1 cellular context compared by ENCODE assay signal in genomic region chr17:64410750-64411490, GRCh38.
TF ChIP-seq lines count a peak whose summit lies in the region.

No MANE protein-coding gene starts in this region.

TF ChIP-seq in H1, 55 proteins besides CTCF, POLR2A, EP300 and RAD21:
- no peak for TF ChIP-seq CHD2 (IDR thresholded peaks at IDR 0.05; ENCODE audit: low read length)
- no peak for TF ChIP-seq CHD1 (IDR thresholded peaks at IDR 0.05; ENCODE audit: low read depth, low read length)
- TF ChIP-seq EZH2 (IDR thresholded peaks at IDR 0.05; ENCODE audit: low read depth, low read length, severe bottlenecking) = no peak
- TF ChIP-seq BCL11A (IDR thresholded peaks at IDR 0.05; ENCODE audit: low read depth in 2 of 2, low read length in 2 of 2) = no peak
- TF ChIP-seq SP1 (IDR thresholded peaks at IDR 0.05; ENCODE audit: low read depth, low read length) = peak; percentile 29; the same call in 1 of the 2 replicates
- TF ChIP-seq POLR2AphosphoS5 (IDR thresholded peaks at IDR 0.05; ENCODE audit: low read depth, low read length) = no peak
- TF ChIP-seq, protein P1, sequence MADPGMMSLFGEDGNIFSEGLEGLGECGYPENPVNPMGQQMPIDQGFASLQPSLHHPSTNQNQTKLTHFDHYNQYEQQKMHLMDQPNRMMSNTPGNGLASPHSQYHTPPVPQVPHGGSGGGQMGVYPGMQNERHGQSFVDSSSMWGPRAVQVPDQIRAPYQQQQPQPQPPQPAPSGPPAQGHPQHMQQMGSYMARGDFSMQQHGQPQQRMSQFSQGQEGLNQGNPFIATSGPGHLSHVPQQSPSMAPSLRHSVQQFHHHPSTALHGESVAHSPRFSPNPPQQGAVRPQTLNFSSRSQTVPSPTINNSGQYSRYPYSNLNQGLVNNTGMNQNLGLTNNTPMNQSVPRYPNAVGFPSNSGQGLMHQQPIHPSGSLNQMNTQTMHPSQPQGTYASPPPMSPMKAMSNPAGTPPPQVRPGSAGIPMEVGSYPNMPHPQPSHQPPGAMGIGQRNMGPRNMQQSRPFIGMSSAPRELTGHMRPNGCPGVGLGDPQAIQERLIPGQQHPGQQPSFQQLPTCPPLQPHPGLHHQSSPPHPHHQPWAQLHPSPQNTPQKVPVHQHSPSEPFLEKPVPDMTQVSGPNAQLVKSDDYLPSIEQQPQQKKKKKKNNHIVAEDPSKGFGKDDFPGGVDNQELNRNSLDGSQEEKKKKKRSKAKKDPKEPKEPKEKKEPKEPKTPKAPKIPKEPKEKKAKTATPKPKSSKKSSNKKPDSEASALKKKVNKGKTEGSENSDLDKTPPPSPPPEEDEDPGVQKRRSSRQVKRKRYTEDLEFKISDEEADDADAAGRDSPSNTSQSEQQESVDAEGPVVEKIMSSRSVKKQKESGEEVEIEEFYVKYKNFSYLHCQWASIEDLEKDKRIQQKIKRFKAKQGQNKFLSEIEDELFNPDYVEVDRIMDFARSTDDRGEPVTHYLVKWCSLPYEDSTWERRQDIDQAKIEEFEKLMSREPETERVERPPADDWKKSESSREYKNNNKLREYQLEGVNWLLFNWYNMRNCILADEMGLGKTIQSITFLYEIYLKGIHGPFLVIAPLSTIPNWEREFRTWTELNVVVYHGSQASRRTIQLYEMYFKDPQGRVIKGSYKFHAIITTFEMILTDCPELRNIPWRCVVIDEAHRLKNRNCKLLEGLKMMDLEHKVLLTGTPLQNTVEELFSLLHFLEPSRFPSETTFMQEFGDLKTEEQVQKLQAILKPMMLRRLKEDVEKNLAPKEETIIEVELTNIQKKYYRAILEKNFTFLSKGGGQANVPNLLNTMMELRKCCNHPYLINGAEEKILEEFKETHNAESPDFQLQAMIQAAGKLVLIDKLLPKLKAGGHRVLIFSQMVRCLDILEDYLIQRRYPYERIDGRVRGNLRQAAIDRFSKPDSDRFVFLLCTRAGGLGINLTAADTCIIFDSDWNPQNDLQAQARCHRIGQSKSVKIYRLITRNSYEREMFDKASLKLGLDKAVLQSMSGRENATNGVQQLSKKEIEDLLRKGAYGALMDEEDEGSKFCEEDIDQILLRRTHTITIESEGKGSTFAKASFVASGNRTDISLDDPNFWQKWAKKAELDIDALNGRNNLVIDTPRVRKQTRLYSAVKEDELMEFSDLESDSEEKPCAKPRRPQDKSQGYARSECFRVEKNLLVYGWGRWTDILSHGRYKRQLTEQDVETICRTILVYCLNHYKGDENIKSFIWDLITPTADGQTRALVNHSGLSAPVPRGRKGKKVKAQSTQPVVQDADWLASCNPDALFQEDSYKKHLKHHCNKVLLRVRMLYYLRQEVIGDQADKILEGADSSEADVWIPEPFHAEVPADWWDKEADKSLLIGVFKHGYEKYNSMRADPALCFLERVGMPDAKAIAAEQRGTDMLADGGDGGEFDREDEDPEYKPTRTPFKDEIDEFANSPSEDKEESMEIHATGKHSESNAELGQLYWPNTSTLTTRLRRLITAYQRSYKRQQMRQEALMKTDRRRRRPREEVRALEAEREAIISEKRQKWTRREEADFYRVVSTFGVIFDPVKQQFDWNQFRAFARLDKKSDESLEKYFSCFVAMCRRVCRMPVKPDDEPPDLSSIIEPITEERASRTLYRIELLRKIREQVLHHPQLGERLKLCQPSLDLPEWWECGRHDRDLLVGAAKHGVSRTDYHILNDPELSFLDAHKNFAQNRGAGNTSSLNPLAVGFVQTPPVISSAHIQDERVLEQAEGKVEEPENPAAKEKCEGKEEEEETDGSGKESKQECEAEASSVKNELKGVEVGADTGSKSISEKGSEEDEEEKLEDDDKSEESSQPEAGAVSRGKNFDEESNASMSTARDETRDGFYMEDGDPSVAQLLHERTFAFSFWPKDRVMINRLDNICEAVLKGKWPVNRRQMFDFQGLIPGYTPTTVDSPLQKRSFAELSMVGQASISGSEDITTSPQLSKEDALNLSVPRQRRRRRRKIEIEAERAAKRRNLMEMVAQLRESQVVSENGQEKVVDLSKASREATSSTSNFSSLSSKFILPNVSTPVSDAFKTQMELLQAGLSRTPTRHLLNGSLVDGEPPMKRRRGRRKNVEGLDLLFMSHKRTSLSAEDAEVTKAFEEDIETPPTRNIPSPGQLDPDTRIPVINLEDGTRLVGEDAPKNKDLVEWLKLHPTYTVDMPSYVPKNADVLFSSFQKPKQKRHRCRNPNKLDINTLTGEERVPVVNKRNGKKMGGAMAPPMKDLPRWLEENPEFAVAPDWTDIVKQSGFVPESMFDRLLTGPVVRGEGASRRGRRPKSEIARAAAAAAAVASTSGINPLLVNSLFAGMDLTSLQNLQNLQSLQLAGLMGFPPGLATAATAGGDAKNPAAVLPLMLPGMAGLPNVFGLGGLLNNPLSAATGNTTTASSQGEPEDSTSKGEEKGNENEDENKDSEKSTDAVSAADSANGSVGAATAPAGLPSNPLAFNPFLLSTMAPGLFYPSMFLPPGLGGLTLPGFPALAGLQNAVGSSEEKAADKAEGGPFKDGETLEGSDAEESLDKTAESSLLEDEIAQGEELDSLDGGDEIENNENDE (IDR thresholded peaks at IDR 0.05; ENCODE audit: insufficient replicate concordance, low read length) = no peak
